11 cellular contexts compared by ENCODE assay signal in genomic region chr5:127519527-127519926, GRCh38. TPM values are rescaled to one million over a fixed set of nuclear protein-coding genes. Genes with fewer than 3 reads are reported as not detected.
A peak's percentile ranks its signal among the peaks of the same experiment; 100 is the strongest.
DNase-seq lines count a peak whose midpoint lies in the region; ATAC-seq, FAIRE-seq and TF ChIP-seq lines count a peak whose summit lies in the region.
"Had no signal": no experiment of that assay in that cellular context is flagged by ENCODE, and none has a peak within 500 bp of the region (broad histone marks: within the 10 kb centered on the region; RNA-seq: fewer than 3 reads in every experiment).

No MANE protein-coding gene starts in this region.

- CTCF ChIA-PET in AG04450 (lab: Charles Lee) = no interaction called here

- ATAC-seq in DND-41 (ENCODE audit: insufficient read depth, low read depth) (no peak), memory B cell (ENCODE audit: low read depth) (no peak), HG02938 (IDR thresholded peaks at IDR 0.05; ENCODE audit: unreplicated experiment) (no peak)
- ATAC-seq: sciatic nerve had no signal

- H3K4me1 ChIP-seq in DND-41 (ENCODE audit: insufficient read depth, low read length) (peaks cover 26% of the 10 kb centered on the region), kidney (ENCODE audit: control insufficient read depth in 1 of 2, insufficient read depth in 1 of 2, low read depth in 1 of 2, low read length in 2 of 2) (peaks cover 0 to 5% of the 10 kb centered on the region in 2 donors)

- TF ChIP-seq CTCF in AG04450 (IDR thresholded peaks at IDR 0.05; ENCODE audit: low read depth, low read length) = no peak
- no peak for TF ChIP-seq CTCF in DND-41 (IDR thresholded peaks at IDR 0.05; ENCODE audit: borderline replicate concordance, extremely low read depth, low read length, poor library complexity, severe bottlenecking)
- TF ChIP-seq CTCF in kidney (IDR thresholded peaks at IDR 0.05; ENCODE audit: borderline replicate concordance, extremely low read depth, insufficient read depth) = no peak

- DNase-seq in AG04450 (ENCODE audit: low read depth, low spot score) (no peak), DND-41 (no peak), memory B cell (ENCODE audit: low spot score in 2 of 2) (no peak), kidney (no peak), kidney tubule cell (ENCODE audit: low spot score) (no peak), dermis blood vessel endothelial cell (no peak)
- DNase-seq in activated naive CD8-positive, alpha-beta T cell treated with anti-CD3 and anti-CD28 coated beads for 36 hours = no peak
- DNase-seq: activated CD4-positive, alpha-beta T cell treated with anti-CD3 and anti-CD28 coated beads for 48 hours had no signal

- intact Hi-C loops in kidney (cut with DNase I) = no loop called here

- H3K79me2 ChIP-seq in DND-41 (ENCODE audit: insufficient read depth, low read length) = peaks cover 58% of the 10 kb centered on the region

- peaks cover 20% of the 10 kb centered on the region for H3K4me1 Mint-ChIP-seq in activated naive CD8-positive, alpha-beta T cell treated with anti-CD3 and anti-CD28 coated beads for 36 hours
- H3K4me1 Mint-ChIP-seq in memory B cell = peaks cover 23% of the 10 kb centered on the region

- H3K36me3 ChIP-seq in DND-41 (ENCODE audit: insufficient read depth, low read length) (peaks cover 38% of the 10 kb centered on the region), kidney (ENCODE audit: control insufficient read depth in 1 of 2, insufficient read depth in 2 of 2, low read length in 2 of 2) (peaks cover 2 to 7% of the 10 kb centered on the region in 2 donors)

- H3K27me3 Mint-ChIP-seq in activated naive CD8-positive, alpha-beta T cell treated with anti-CD3 and anti-CD28 coated beads for 36 hours = no peaks in the 10 kb centered on the region
- H3K27me3 Mint-ChIP-seq in memory B cell = peaks cover 3% of the 10 kb centered on the region

- POLR2A ChIA-PET in AG04450 (lab: Yijun Ruan, JAX) = no interaction called here

- H3K36me3 Mint-ChIP-seq in activated naive CD8-positive, alpha-beta T cell treated with anti-CD3 and anti-CD28 coated beads for 36 hours = peaks cover 43% of the 10 kb centered on the region
- H3K36me3 Mint-ChIP-seq in memory B cell = peaks cover 25% of the 10 kb centered on the region

- H3K9ac ChIP-seq in DND-41 (ENCODE audit: low read depth, low read length) (no peak overlapping the region), kidney (ENCODE audit: low read length in 2 of 2) (no peak overlapping the region)

- H3K27ac Mint-ChIP-seq in activated naive CD8-positive, alpha-beta T cell treated with anti-CD3 and anti-CD28 coated beads for 36 hours = no peak overlapping the region
- peak overlapping the region; percentile 11 for H3K27ac Mint-ChIP-seq in memory B cell

- H3K4me3 ChIP-seq in AG04450 (ENCODE audit: low read depth, low read length) (peak overlapping the region; percentile 96), DND-41 (ENCODE audit: low read depth in 1 of 2, low read length in 2 of 2) (peak overlapping the region in 1 of 2 experiments; percentile 97; a peak in 1 of 4 replicates), kidney (ENCODE audit: low read length in 2 of 2) (no peak overlapping the region)

- peaks cover 15% of the 10 kb centered on the region for H3K9me3 Mint-ChIP-seq in activated naive CD8-positive, alpha-beta T cell treated with anti-CD3 and anti-CD28 coated beads for 36 hours
- H3K9me3 Mint-ChIP-seq in memory B cell = peaks cover 11% of the 10 kb centered on the region

- peak overlapping the region; percentile 40 for H3K4me3 Mint-ChIP-seq in activated naive CD8-positive, alpha-beta T cell treated with anti-CD3 and anti-CD28 coated beads for 36 hours
- H3K4me3 Mint-ChIP-seq in memory B cell = peak overlapping the region; percentile 10

- no peak overlapping the region for H3K27ac ChIP-seq in AG04450 (ENCODE audit: low read depth, low read length)
- H3K27ac ChIP-seq in DND-41 (ENCODE audit: low read length) = no peak overlapping the region
- no peak overlapping the region for H3K27ac ChIP-seq in kidney (ENCODE audit: low read depth in 2 of 2, low read length in 2 of 2)

- H3K9me3 ChIP-seq in AG04450 (ENCODE audit: control insufficient read depth, insufficient read depth, low read length) = peaks cover 8% of the 10 kb centered on the region
- peaks cover 5% of the 10 kb centered on the region for H3K9me3 ChIP-seq in DND-41 (ENCODE audit: insufficient read depth, low read length, severe bottlenecking)
- H3K9me3 ChIP-seq in kidney (ENCODE audit: control insufficient read depth in 1 of 2, low read length in 2 of 2) = peaks cover 0 to 8% of the 10 kb centered on the region in 2 donors

- no peaks in the 10 kb centered on the region; the same call in 1 of the 2 replicates for H4K20me1 ChIP-seq in DND-41 (ENCODE audit: insufficient read depth, low read length)

- H3K4me2 ChIP-seq in DND-41 (ENCODE audit: insufficient read depth, low read length) = peak overlapping the region; percentile 77; the same call in 1 of the 2 replicates

- no peak for FAIRE-seq in kidney (lab: Jason Lieb, UNC)
- FAIRE-seq: GM12892 had no signal

- H3K27me3 ChIP-seq in AG04450 (ENCODE audit: control insufficient read depth, insufficient read depth, low read length) (no peaks in the 10 kb centered on the region), DND-41 (ENCODE audit: insufficient read depth, low read length, poor library complexity) (no peaks in the 10 kb centered on the region)

- H2AFZ ChIP-seq in DND-41 (ENCODE audit: low read depth, low read length) = no peak overlapping the region

RNA-seq across cellular contexts. Expression of gene PRRC1, which starts 2.1 kb away (rescaled TPM):
- 108 and 120 TPM in 2 replicates for polyA plus RNA-seq in AG04450 (2011; rRNA removed)
- 154 and 167 TPM in 2 replicates for polyA minus RNA-seq in AG04450 (2011; rRNA and poly(A)+ RNA removed)
- 10 to 100 TPM; 37.8 to 38.9 TPM for total RNA-seq in activated naive CD8-positive, alpha-beta T cell treated with anti-CD3 and anti-CD28 coated beads for 36 hours
- total RNA-seq in kidney = 55.8 TPM
- 19.8 TPM for polyA plus RNA-seq in kidney (ENCODE audit: insufficient read depth, low read depth, low replicate concordance)
- total RNA-seq in dermis blood vessel endothelial cell = 40.8 and 50.5 TPM in 2 replicates
